In genomic region chr12:105226219-105226618, GRCh38 we compare ENCODE assay signal across 8 cellular contexts. TPM values are rescaled to one million over a fixed set of nuclear protein-coding genes. Genes with fewer than 3 reads are reported as not detected.
DNase-seq lines count a peak whose midpoint lies in the region.

No MANE protein-coding gene starts in this region.

- peak overlapping the region; percentile 30 for H3K4me3 Mint-ChIP-seq in activated CD4-positive, alpha-beta T cell treated with anti-CD3 and anti-CD28 coated beads, Interleukin-2, amount 10 ng/mL, durations not matched to agents 24 days and 14 days

- intact Hi-C loops in activated CD4-positive, alpha-beta T cell treated with anti-CD3 and anti-CD28 coated beads, Interleukin-2, amount 10 ng/mL, durations not matched to agents 24 days and 14 days (cut with micrococcal nuclease): no loop called here

- H3K36me3 Mint-ChIP-seq in activated CD4-positive, alpha-beta T cell treated with anti-CD3 and anti-CD28 coated beads, Interleukin-2, amount 10 ng/mL, durations not matched to agents 24 days and 14 days (ENCODE audit: low read depth): peaks cover 42% of the 10 kb centered on the region

- H3K27ac Mint-ChIP-seq in activated CD4-positive, alpha-beta T cell treated with anti-CD3 and anti-CD28 coated beads, Interleukin-2, amount 10 ng/mL, durations not matched to agents 24 days and 14 days: peak overlapping the region; percentile 18

- H3K4me1 Mint-ChIP-seq in activated CD4-positive, alpha-beta T cell treated with anti-CD3 and anti-CD28 coated beads, Interleukin-2, amount 10 ng/mL, durations not matched to agents 24 days and 14 days: peaks cover 42% of the 10 kb centered on the region

- DNase-seq in activated CD4-positive, alpha-beta T cell treated with anti-CD3 and anti-CD28 coated beads, Interleukin-2, amount 10 ng/mL, durations not matched to agents 24 days and 14 days: peak; percentile 81
- no peak for DNase-seq in activated CD4-positive, alpha-beta T cell treated with anti-CD3 and anti-CD28 coated beads for 1 hour
- DNase-seq in OCI-M1 (lab: John Stamatoyannopoulos, UW) (peak; percentile 30), dermis microvascular lymphatic vessel endothelial cell (ENCODE audit: low read depth in 2 of 2) (peak; percentile 37 to 91), myocyte (ENCODE audit: low read depth) (peak; percentile 78), SW480 (ENCODE audit: low spot score) (no peak), NCI-H1436 treated with DMSO at 0.1 percent for 48 hours (lab: John Stamatoyannopoulos, UW) (no peak)
- DNase-seq in activated CD8-positive, alpha-beta memory T cell treated with anti-CD3 and anti-CD28 coated beads, Interleukin-2, amount 50 U/mL, for 4 hours: no peak

- H3K27me3 Mint-ChIP-seq in activated CD4-positive, alpha-beta T cell treated with anti-CD3 and anti-CD28 coated beads, Interleukin-2, amount 10 ng/mL, durations not matched to agents 24 days and 14 days: no peaks in the 10 kb centered on the region

- H3K9me3 Mint-ChIP-seq in activated CD4-positive, alpha-beta T cell treated with anti-CD3 and anti-CD28 coated beads, Interleukin-2, amount 10 ng/mL, durations not matched to agents 24 days and 14 days: no peaks in the 10 kb centered on the region

RNA-seq across cellular contexts. Expression of gene APPL2, which starts 9.8 kb away (rescaled TPM):
- 18.2 and 20.5 TPM in 2 replicates for total RNA-seq in activated CD4-positive, alpha-beta T cell treated with anti-CD3 and anti-CD28 coated beads, Interleukin-2, amount 10 ng/mL, durations not matched to agents 24 days and 14 days
- total RNA-seq in dermis microvascular lymphatic vessel endothelial cell (13.5 and 16.9 TPM in 2 replicates), myocyte (20.4 and 26.1 TPM in 2 replicates)
- 35.6 TPM for polyA plus RNA-seq in myocyte (2012)

Comparison
In these comparisons a context has a peak if more than half of its experiments do, and no peak if none do; other contexts are left out.
1. DNase-seq: peak in activated CD4-positive, alpha-beta T cell treated with anti-CD3 and anti-CD28 coated beads, Interleukin-2, amount 10 ng/mL, durations not matched to agents 24 days and 14 days (single experiment), OCI-M1 (single experiment), dermis microvascular lymphatic vessel endothelial cell (2 of 2) and myocyte (single experiment); none in activated CD4-positive, alpha-beta T cell treated with anti-CD3 and anti-CD28 coated beads for 1 hour (single experiment), SW480 (single experiment), NCI-H1436 treated with DMSO at 0.1 percent for 48 hours (single experiment) and activated CD8-positive, alpha-beta memory T cell treated with anti-CD3 and anti-CD28 coated beads, Interleukin-2, amount 50 U/mL, for 4 hours (single experiment).